8 cellular contexts compared by ENCODE assay signal in genomic region chr1:27098447-27099153, GRCh38. TPM values are rescaled to one million over a fixed set of nuclear protein-coding genes. Genes with fewer than 3 reads are reported as not detected.
DNase-seq lines count a peak whose midpoint lies in the region; ATAC-seq and TF ChIP-seq lines count a peak whose summit lies in the region.

No MANE protein-coding gene starts in this region.

- no peaks in the 10 kb centered on the region for H3K79me2 ChIP-seq in H9 (ENCODE audit: insufficient read depth, low read length)

- H3K4me1 Mint-ChIP-seq in H9 (peaks cover 22 to 23% of the 10 kb centered on the region in 2 experiments), T-helper 17 cell (peaks cover 6% of the 10 kb centered on the region)

- no peak overlapping the region for H3K4me2 ChIP-seq in H9 (ENCODE audit: insufficient read depth, insufficient read length, low read length)

- no peak for TF ChIP-seq CTCF in H9 (conservative IDR thresholded peaks at IDR 0.05)
- TF ChIP-seq CTCF in gastrocnemius medialis (IDR thresholded peaks at IDR 0.05 in 4 of 5, conservative IDR thresholded peaks at IDR 0.05 in 1 of 5) = no peak

- no peaks in the 10 kb centered on the region for H3K36me3 ChIP-seq in gastrocnemius medialis

- no peaks in the 10 kb centered on the region; a peak in 1 of 5 replicates for H3K9me3 Mint-ChIP-seq in H9

- no peaks in the 10 kb centered on the region for H3K27me3 Mint-ChIP-seq in H9 (ENCODE audit: low read depth)
- no peaks in the 10 kb centered on the region for H3K27me3 Mint-ChIP-seq in T-helper 17 cell

- no peaks in the 10 kb centered on the region for H3K79me1 ChIP-seq in H9 (ENCODE audit: insufficient read depth, low read depth, low read length, poor library complexity, severe bottlenecking)

- H4K8ac ChIP-seq in H9 (replicated peaks; ENCODE audit: insufficient read length, low read depth, low read length) = no peak overlapping the region

- intact Hi-C loops in left cardiac atrium (cut with DNase I) = loop anchor here (5.0 to 10.0 kb wide), 2 partner anchors 101 to 104 kb away; partner anchors contain the start of gene TRNP1 (in 1 of the 2)
- intact Hi-C loops in gastrocnemius medialis (cut with DNase I; ENCODE audit: low total_unique reads) = no loop called here

- H3K18ac ChIP-seq in H9 (ENCODE audit: insufficient read length, low read depth, low read length) = no peak overlapping the region

- H2BK120ac ChIP-seq in H9 (ENCODE audit: low read depth, low read length, poor library complexity, severe bottlenecking) = no peak overlapping the region

- H3K27me3 ChIP-seq in H9 (ENCODE audit: insufficient read depth, low read length) (no peaks in the 10 kb centered on the region), gastrocnemius medialis (no peaks in the 10 kb centered on the region)

- peak overlapping the region; percentile 79 to 81 (median 79); a peak in 6 of 7 replicates for H3K27ac Mint-ChIP-seq in H9
- H3K27ac Mint-ChIP-seq in T-helper 17 cell = peak overlapping the region; percentile 80

- no peak overlapping the region for H3T11ph ChIP-seq in H9 (ENCODE audit: low read length)

- H2AK5ac ChIP-seq in H9 (ENCODE audit: insufficient read length, low read length) = no peak overlapping the region

- H3K14ac ChIP-seq in H9 (ENCODE audit: insufficient read depth, low read length) = no peak overlapping the region

- H3K9me3 ChIP-seq in H9 (ENCODE audit: control insufficient read depth, low read depth, low read length) (no peaks in the 10 kb centered on the region), T-helper 17 cell (ENCODE audit: control insufficient read depth, low read length, poor library complexity, severe bottlenecking) (no peaks in the 10 kb centered on the region), gastrocnemius medialis (no peaks in the 10 kb centered on the region)

- no peaks in the 10 kb centered on the region for H3K36me3 Mint-ChIP-seq in H9 (ENCODE audit: insufficient read depth in 1 of 3, low read depth in 3 of 3)
- H3K36me3 Mint-ChIP-seq in T-helper 17 cell (ENCODE audit: low read depth) = no peaks in the 10 kb centered on the region

- H3K23me2 ChIP-seq in H9 (ENCODE audit: insufficient read length, low read depth, low read length, poor library complexity, severe bottlenecking) = no peaks in the 10 kb centered on the region

- H3K9ac ChIP-seq in H9 (ENCODE audit: extremely low read depth, insufficient read length, low read length) = no peak overlapping the region

- no peak overlapping the region for H2BK15ac ChIP-seq in H9 (ENCODE audit: low read depth, low read length)

- H3K4me1 ChIP-seq in H9 (ENCODE audit: insufficient read depth, low read length) (no peaks in the 10 kb centered on the region), gastrocnemius medialis (peaks cover 0 to 6% of the 10 kb centered on the region in 2 donors)

- H2BK12ac ChIP-seq in H9 (ENCODE audit: insufficient read length, low read depth, low read length) = no peak overlapping the region

- in situ Hi-C loops in gastrocnemius medialis (cut with MboI; ENCODE audit: low sequenced_read_pairs in 4 of 4) = loop anchor here (5.0 to 10.0 kb wide), 4 partner anchors 51 to 104 kb away; partner anchors contain the start of gene TRNP1 (in 1 of the 4)

- H4K91ac ChIP-seq in H9 (ENCODE audit: insufficient read length, low read depth, low read length) = no peak overlapping the region

- 0 out of 5 replicates have a peak overlapping the region, but pooled peaks of 1 of the 2 experiments have one; percentile 16 for H3K4me3 Mint-ChIP-seq in H9
- peak overlapping the region; percentile 49 for H3K4me3 Mint-ChIP-seq in T-helper 17 cell

- H3K4ac ChIP-seq in H9 (ENCODE audit: low read depth, low read length) = no peak overlapping the region

- DNase-seq in H9 = no peak
- DNase-seq in T-helper 17 cell = no peak
- no peak for DNase-seq in left cardiac atrium
- no peak for DNase-seq in gastrocnemius medialis
- DNase-seq in AG08396 (ENCODE audit: low spot score) = no peak

- TF ChIP-seq POLR2A in gastrocnemius medialis (IDR thresholded peaks at IDR 0.05) (no peak), GM18505 (IDR thresholded peaks at IDR 0.05; ENCODE audit: borderline replicate concordance, extremely low read depth, insufficient read depth, insufficient read length) (no peak)

- no peak overlapping the region for H3K23ac ChIP-seq in H9 (ENCODE audit: insufficient read length, low read depth, low read length)

- no peak overlapping the region for H3K27ac ChIP-seq in H9 (ENCODE audit: insufficient read length, low read depth, low read length)
- peak overlapping the region; percentile 69 to 80 (median 72) for H3K27ac ChIP-seq in gastrocnemius medialis

- H4K5ac ChIP-seq in H9 (ENCODE audit: insufficient read length, low read depth, low read length) = no peak overlapping the region

- H4K20me1 ChIP-seq in H9 (ENCODE audit: control insufficient read depth, insufficient read depth, insufficient read length) = no peaks in the 10 kb centered on the region

- H2AFZ ChIP-seq in H9 (ENCODE audit: low read length) = no peak overlapping the region

- WGBS in H9 (ENCODE audit: extremely low coverage, insufficient read length, low lambda C conversion rate) = no CpG with 5 or more reads among the region's 14 CpGs

- no peak overlapping the region for H2BK20ac ChIP-seq in H9 (ENCODE audit: low read depth, low read length, poor library complexity, severe bottlenecking)

- H3K4me3 ChIP-seq in gastrocnemius medialis = no peak overlapping the region

- no peak overlapping the region for H3K56ac ChIP-seq in H9 (ENCODE audit: insufficient read length, low read depth, low read length)

- ATAC-seq in T-helper 17 cell (no peak), left cardiac atrium (peak; percentile 26 to 32), gastrocnemius medialis (no peak), GM18868 (IDR thresholded peaks at IDR 0.05; ENCODE audit: unreplicated experiment) (no peak), HG02885 (IDR thresholded peaks at IDR 0.05; ENCODE audit: poor library complexity, unreplicated experiment) (no peak), GM18505 (IDR thresholded peaks at IDR 0.05; ENCODE audit: unreplicated experiment) (no peak)

- no peak overlapping the region for H2BK5ac ChIP-seq in H9 (ENCODE audit: insufficient read length, low read length)

RNA-seq across cellular contexts. Expression of gene SLC9A1, which starts 56.3 kb away (rescaled TPM):
- 20.8 and 21.3 TPM in 2 replicates for total RNA-seq in H9 (2021)
- total RNA-seq in T-helper 17 cell = 10 to 100 TPM; 21.4 to 30.4 TPM
- 10 to 100 TPM; 17.4 to 37.3 TPM for total RNA-seq in left cardiac atrium
- total RNA-seq in gastrocnemius medialis = 1 to 10 TPM; 2.5 to 4.3 (median 3.7) TPM

Comparison
In these comparisons a context has a peak if more than half of its experiments do, and no peak if none do; other contexts are left out.
1. ATAC-seq: peak in left cardiac atrium (2 of 2); none in T-helper 17 cell (single experiment), gastrocnemius medialis (0 of 2), GM18868 (single experiment), HG02885 (single experiment) and GM18505 (single experiment).